22 cellular contexts compared by ENCODE assay signal in the genomic region with DNA sequence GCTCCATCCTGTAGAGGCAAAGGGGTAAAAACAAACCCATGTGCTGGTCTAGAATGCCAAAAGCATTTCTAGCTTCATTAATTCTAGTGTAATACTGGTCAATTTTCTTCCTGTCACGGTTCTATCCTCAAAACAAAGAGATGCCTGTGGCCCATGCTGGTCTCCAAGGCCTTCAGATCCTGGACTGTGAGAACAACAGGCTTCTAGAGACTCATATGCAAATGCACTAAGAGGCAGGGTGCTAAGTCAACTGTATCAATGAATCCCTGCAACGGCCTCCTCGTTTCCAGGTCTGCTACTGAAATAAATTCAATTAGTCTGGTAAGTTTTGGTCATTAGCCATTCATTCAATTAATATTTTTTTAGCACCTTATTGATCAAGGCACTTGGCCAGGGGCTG. TPM values are rescaled to one million over a fixed set of nuclear protein-coding genes. Genes with fewer than 3 reads are reported as not detected.
DNase-seq lines count a peak whose midpoint lies in the region; ATAC-seq, FAIRE-seq and TF ChIP-seq lines count a peak whose summit lies in the region.
"Had no signal": no experiment of that assay in that cellular context is flagged by ENCODE, and none has a peak within 500 bp of the region (broad histone marks: within the 10 kb centered on the region; RNA-seq: fewer than 3 reads in every experiment).

No MANE protein-coding gene starts in this region.

- no peak overlapping the region for H3K9ac ChIP-seq in GM12878 (ENCODE audit: control insufficient read depth, insufficient read depth, low read length)
- H3K9ac ChIP-seq: BLaER1 had no signal

- DNase-seq in GM12878 (ENCODE audit: low read depth, low spot score): no peak
- peak; percentile 90 for DNase-seq in pons (ENCODE audit: low spot score)
- DNase-seq in uterus: no peak
- DNase-seq in coronary artery (ENCODE audit: low spot score): no peak
- no peak for DNase-seq in D721Med (ENCODE audit: insufficient read length, low spot score)
- DNase-seq: CD8-positive, alpha-beta T cell; KBM-7; NCI-H1436; NCI-H2081; NCI-H446 treated with DMSO at 0.1 percent for 48 hours; NCI-H748 treated with DMSO at 0.1 percent for 48 hours; NK-92 treated with Interleukin-12 subunit alpha and Interleukin-12 subunit beta, amount 100 ng/mL, for 24 hours; PC-3; SIG-M5 had no signal

- BruUV-seq in GM12878 (replicated peaks; lab: Mats Ljungman, UMichigan): no TSS peak

- TF ChIP-seq EP300 in GM12878 (IDR thresholded peaks at IDR 0.05; ENCODE audit: borderline replicate concordance in 1 of 2, control insufficient read depth in 1 of 2, low read depth in 2 of 2, low read length in 2 of 2): no peak

- 0% methylated on average over 3 of the region's 3 CpGs for WGBS in GM12878 (ENCODE audit: insufficient coverage, insufficient replicate concordance, low lambda C conversion rate, missing lambda C conversion rate)

- H3K4me1 ChIP-seq in GM12878 (ENCODE audit: control insufficient read depth, insufficient read depth, low read length) (peaks cover 3% of the 10 kb centered on the region; the same call in 1 of the 2 replicates), uterus (peaks cover 0 to 5% of the 10 kb centered on the region in 2 donors)

- H3K4me3 Mint-ChIP-seq in IgD-negative memory B cell: no peak overlapping the region
- H3K4me3 Mint-ChIP-seq: CD8-positive, alpha-beta T cell had no signal

- SMC1A ChIA-PET in GM12878 (lab: Charles Lee; ENCODE audit: uncharacterized antibody, unreplicated experiment): no interaction called here

- peaks cover 9% of the 10 kb centered on the region for H3K36me3 Mint-ChIP-seq in IgD-negative memory B cell

- peaks cover 1% of the 10 kb centered on the region for H3K27me3 Mint-ChIP-seq in IgD-negative memory B cell

- H3K27me3 ChIP-seq in GM12878 (replicated peaks in 1 of 2; ENCODE audit: control insufficient read depth in 2 of 2, insufficient read depth in 2 of 2, low read length in 1 of 2) (no peaks in the 10 kb centered on the region), layer of hippocampus (ENCODE audit: control insufficient read depth, insufficient read depth, low read length) (no peaks in the 10 kb centered on the region), uterus (no peaks in the 10 kb centered on the region)
- H3K27me3 ChIP-seq: BLaER1 had no signal

- no peak overlapping the region for H3K4me2 ChIP-seq in GM12878 (ENCODE audit: control insufficient read depth, insufficient read depth)
- H3K4me2 ChIP-seq: A549 had no signal

- no peaks in the 10 kb centered on the region for H3K36me3 ChIP-seq in GM12878 (ENCODE audit: control insufficient read depth in 2 of 2, insufficient read depth in 2 of 2, low read length in 1 of 2)
- no peaks in the 10 kb centered on the region for H3K36me3 ChIP-seq in uterus

- H3K27ac ChIP-seq in GM12878 (ENCODE audit: control insufficient read depth, insufficient read depth) (no peak overlapping the region), layer of hippocampus (ENCODE audit: low read depth, low read length) (peak overlapping the region; percentile 8), uterus (no peak overlapping the region), coronary artery (no peak overlapping the region)
- H3K27ac ChIP-seq: A549, BLaER1, RWPE1 had no signal

- intact Hi-C loops in GM12878 (cut with micrococcal nuclease; ENCODE audit: unreplicated experiment): loop anchor here (10.0 kb wide), 1 partner anchor 179 kb away; a partner anchor contains a TSS
- intact Hi-C loops in uterus (cut with DNase I; ENCODE audit: low total_unique reads): no loop called here

- no peaks in the 10 kb centered on the region for H3K9me3 Mint-ChIP-seq in IgD-negative memory B cell
- H3K9me3 Mint-ChIP-seq: CD8-positive, alpha-beta T cell had no signal

- no peak overlapping the region for H2AFZ ChIP-seq in GM12878 (ENCODE audit: control insufficient read depth, low read depth, low read length)

- no peak for TF ChIP-seq POLR2A in GM12878 (IDR thresholded peaks at IDR 0.05; ENCODE audit: low read depth, low read length)
- no peak for TF ChIP-seq POLR2A in uterus (IDR thresholded peaks at IDR 0.05)

- no peaks in the 10 kb centered on the region for H3K79me2 ChIP-seq in GM12878 (ENCODE audit: control insufficient read depth, insufficient read depth, low read length)

- RAD21 ChIA-PET in GM12878 (lab: Charles Lee; ENCODE audit: unreplicated experiment): no interaction called here

- no peak for TF ChIP-seq RAD21 in GM12878 (IDR thresholded peaks at IDR 0.05; ENCODE audit: insufficient read depth, low read depth, low read length)

- CTCF ChIA-PET in GM12878 (lab: Yijun Ruan, JAX): interaction anchor here (1.2 kb wide), 1 partner anchor 15 kb away, joined by 3 read pairs; no protein-coding TSS in a partner anchor

- no peaks in the 10 kb centered on the region for H4K20me1 ChIP-seq in GM12878 (ENCODE audit: control insufficient read depth, insufficient read depth)
- H4K20me1 ChIP-seq: BLaER1 had no signal

- POLR2A ChIA-PET in GM12878 (lab: Charles Lee): interaction anchor here (0.6 kb wide), 1 partner anchor 140 kb away, joined by 3 read pairs; no protein-coding TSS in a partner anchor

- peaks cover 9 to 23% (median 21%) of the 10 kb centered on the region in 3 donors for H3K4me1 Mint-ChIP-seq in IgD-negative memory B cell

- in situ Hi-C loops in GM12878 (cut with MboI): no loop called here

- H3K4me3 ChIP-seq in GM12878 (no peak overlapping the region), uterus (no peak overlapping the region), coronary artery (no peak overlapping the region)
- H3K4me3 ChIP-seq: A549, BLaER1 had no signal

- H3K27ac Mint-ChIP-seq in IgD-negative memory B cell: peak overlapping the region in 2 of 3 donors; percentile 33 to 61
- H3K27ac Mint-ChIP-seq: CD8-positive, alpha-beta T cell had no signal

- no peak for ATAC-seq in GM12878
- ATAC-seq in HG03039 (IDR thresholded peaks at IDR 0.05; ENCODE audit: unreplicated experiment): no peak
- ATAC-seq: A549; CD8-positive, alpha-beta T cell; PC-3; SK-N-SH treated with all-trans-retinoic acid at 6 μM for 48 hours had no signal

- TF ChIP-seq CTCF in GM12878 (IDR thresholded peaks at IDR 0.05 in 2 of 3, conservative IDR thresholded peaks at IDR 0.05 in 1 of 3; ENCODE audit: control insufficient read depth in 2 of 3, extremely low read depth in 1 of 3, insufficient read depth in 1 of 3, low read depth in 3 of 3, low read length in 3 of 3): no peak
- TF ChIP-seq CTCF in uterus (IDR thresholded peaks at IDR 0.05): no peak
- TF ChIP-seq CTCF in coronary artery (IDR thresholded peaks at IDR 0.05): no peak
- TF ChIP-seq CTCF in D721Med (IDR thresholded peaks at IDR 0.05; ENCODE audit: insufficient read depth, missing control alignments): no peak

- H3K9me3 ChIP-seq in GM12878 (replicated peaks; ENCODE audit: control insufficient read depth, insufficient read depth, low read length): no peaks in the 10 kb centered on the region
- no peaks in the 10 kb centered on the region for H3K9me3 ChIP-seq in uterus
- H3K9me3 ChIP-seq: A549, BLaER1 had no signal

- FAIRE-seq in GM12878 (lab: Jason Lieb, UNC) (peak; percentile 66), D721Med (lab: Jason Lieb, UNC) (no peak)
- FAIRE-seq: A549, H1 had no signal

RNA-seq across cellular contexts. Expression of a gene that starts 4.0 kb away (rescaled TPM):
- polyA plus RNA-seq in IgD-negative memory B cell (1.9 TPM), GM12878 (2011; rRNA removed) (2.4 and 2.9 TPM in 2 replicates), GM12878 (2014; fragmentation: Illumina TruSeq; extraction: Trizol) (5.5 and 7.7 TPM in 2 replicates), GM12878 (2014; fragmentation: Nextera tagmentation; extraction: Ambion mirVana) (1 to 10 TPM; 3.0 to 3.4 TPM), GM12878 (2014; rRNA removed) (8.3 and 10.7 TPM in 2 replicates), GM12878 (2016; fragmentation: Nextera tagmentation; extraction: Ambion mirVana) (1 to 10 TPM; 7.0 to 7.1 TPM)
- total RNA-seq in GM12878 (2013; cell fraction: nucleolus; rRNA removed): 47.1 and 51.9 TPM in 2 replicates
- total RNA-seq in GM12878 (2014; rRNA removed) (7.9 and 9.5 TPM in 2 replicates), GM12878 (2014; rRNA removed; fragmentation: Illumina TruSeq; extraction: Trizol) (4.7 and 4.8 TPM in 2 replicates), GM12878 (2021) (8.6 and 8.8 TPM in 2 replicates), uterus (10 to 100 TPM in 3 of 4 donors, 1 to 10 TPM in 1; 9.7 to 63.1 (median 48.2) TPM)
- polyA plus RNA-seq in GM12878 (2011; ENCODE audit: low read depth): 11.3 TPM
- 3.2 and 3.7 TPM in 2 replicates for polyA plus RNA-seq in GM12878 (2011; cell fraction: cytosol; rRNA removed)
- polyA plus RNA-seq in GM12878 (2011; cell fraction: nucleus; rRNA removed): 8.7 and 11.1 TPM in 2 replicates
- 9.2 and 9.8 TPM in 2 replicates for polyA plus RNA-seq in GM12878 (2012)
- polyA minus RNA-seq in GM12878 (2011; rRNA and poly(A)+ RNA removed): 3.4 and 4.5 TPM in 2 replicates
- 1.2 and 3.4 TPM in 2 replicates for polyA minus RNA-seq in GM12878 (2011; cell fraction: cytosol; rRNA and poly(A)+ RNA removed)
- polyA minus RNA-seq in GM12878 (2011; cell fraction: nucleus; rRNA and poly(A)+ RNA removed): 4.1 and 5.2 TPM in 2 replicates

RNA-seq across cellular contexts. Expression of a gene that starts 9.5 kb away (rescaled TPM):
- polyA plus RNA-seq in IgD-negative memory B cell (not detected), GM12878 (2011; rRNA removed) (not detected in 2 replicates), GM12878 (2014; fragmentation: Illumina TruSeq; extraction: Trizol) (not detected in 2 replicates), GM12878 (2014; fragmentation: Nextera tagmentation; extraction: Ambion mirVana) (not detected), GM12878 (2014; rRNA removed) (not detected in 2 replicates), GM12878 (2016; fragmentation: Nextera tagmentation; extraction: Ambion mirVana) (not detected)
- not detected in 2 replicates for total RNA-seq in GM12878 (2013; cell fraction: nucleolus; rRNA removed)
- total RNA-seq in GM12878 (2014; rRNA removed) (not detected in 2 replicates), GM12878 (2014; rRNA removed; fragmentation: Illumina TruSeq; extraction: Trizol) (not detected in 2 replicates), GM12878 (2021) (0.16 and 0.21 TPM in 2 replicates), uterus (1 to 10 TPM in 3 of 4 donors, under 1 TPM in 1; 0.59 to 9.1 (median 7.4) TPM)
- not detected for polyA plus RNA-seq in GM12878 (2011; ENCODE audit: low read depth)
- not detected in 2 replicates for polyA plus RNA-seq in GM12878 (2011; cell fraction: cytosol; rRNA removed)
- not detected in 2 replicates for polyA plus RNA-seq in GM12878 (2011; cell fraction: nucleus; rRNA removed)
- not detected in 2 replicates for polyA plus RNA-seq in GM12878 (2012)
- polyA minus RNA-seq in GM12878 (2011; rRNA and poly(A)+ RNA removed): not detected in 2 replicates
- not detected in 2 replicates for polyA minus RNA-seq in GM12878 (2011; cell fraction: cytosol; rRNA and poly(A)+ RNA removed)
- polyA minus RNA-seq in GM12878 (2011; cell fraction: nucleus; rRNA and poly(A)+ RNA removed): not detected in 2 replicates

RNA-seq across cellular contexts. Expression of a gene that starts 11.1 kb away (rescaled TPM):
- polyA plus RNA-seq in IgD-negative memory B cell (not detected), GM12878 (2011; rRNA removed) (not detected in 2 replicates), GM12878 (2014; fragmentation: Illumina TruSeq; extraction: Trizol) (not detected in 2 replicates), GM12878 (2014; fragmentation: Nextera tagmentation; extraction: Ambion mirVana) (not detected), GM12878 (2014; rRNA removed) (not detected in 2 replicates), GM12878 (2016; fragmentation: Nextera tagmentation; extraction: Ambion mirVana) (not detected)
- not detected in 2 replicates for total RNA-seq in GM12878 (2013; cell fraction: nucleolus; rRNA removed)
- total RNA-seq in GM12878 (2014; rRNA removed) (not detected in 2 replicates), GM12878 (2014; rRNA removed; fragmentation: Illumina TruSeq; extraction: Trizol) (not detected in 2 replicates), GM12878 (2021) (not detected in 2 replicates), uterus (under 1 TPM in 2 of 4 donors, not detected in 2; 0.61 to 0.69 TPM)
- polyA plus RNA-seq in GM12878 (2011; ENCODE audit: low read depth): not detected
- not detected in 2 replicates for polyA plus RNA-seq in GM12878 (2011; cell fraction: cytosol; rRNA removed)
- polyA plus RNA-seq in GM12878 (2011; cell fraction: nucleus; rRNA removed): not detected in 2 replicates
- not detected in 2 replicates for polyA plus RNA-seq in GM12878 (2012)
- not detected in 2 replicates for polyA minus RNA-seq in GM12878 (2011; rRNA and poly(A)+ RNA removed)
- not detected in 2 replicates for polyA minus RNA-seq in GM12878 (2011; cell fraction: cytosol; rRNA and poly(A)+ RNA removed)
- not detected in 2 replicates for polyA minus RNA-seq in GM12878 (2011; cell fraction: nucleus; rRNA and poly(A)+ RNA removed)
- total RNA-seq: CD8-positive, alpha-beta T cell; PC-3 had no signal

RNA-seq across cellular contexts. Expression of a gene that starts 43.3 kb away (rescaled TPM):
- polyA plus RNA-seq in IgD-negative memory B cell (1.6 TPM), GM12878 (2011; rRNA removed) (1.3 and 1.5 TPM in 2 replicates), GM12878 (2014; fragmentation: Illumina TruSeq; extraction: Trizol) (0.26 TPM in 1 of 2 replicates, not detected in the other), GM12878 (2014; fragmentation: Nextera tagmentation; extraction: Ambion mirVana) (under 1 TPM; 0.64 to 0.72 TPM), GM12878 (2014; rRNA removed) (1.9 and 2.2 TPM in 2 replicates), GM12878 (2016; fragmentation: Nextera tagmentation; extraction: Ambion mirVana) (under 1 TPM; 0.48 to 0.82 TPM)
- total RNA-seq in GM12878 (2013; cell fraction: nucleolus; rRNA removed): 1.8 and 3.1 TPM in 2 replicates
- total RNA-seq in GM12878 (2014; rRNA removed) (0.33 and 1.1 TPM in 2 replicates), GM12878 (2014; rRNA removed; fragmentation: Illumina TruSeq; extraction: Trizol) (1.4 TPM in 1 of 2 replicates, not detected in the other), GM12878 (2021) (2.2 and 2.7 TPM in 2 replicates), uterus (1 to 10 TPM in 3 of 4 donors, not detected in 1; 1.9 to 8.8 (median 2.6) TPM)
- not detected for polyA plus RNA-seq in GM12878 (2011; ENCODE audit: low read depth)
- polyA plus RNA-seq in GM12878 (2011; cell fraction: cytosol; rRNA removed): 1.2 and 1.6 TPM in 2 replicates
- 16.3 and 16.6 TPM in 2 replicates for polyA plus RNA-seq in GM12878 (2011; cell fraction: nucleus; rRNA removed)
- 1.7 and 2.2 TPM in 2 replicates for polyA plus RNA-seq in GM12878 (2012)
- polyA minus RNA-seq in GM12878 (2011; rRNA and poly(A)+ RNA removed): 0.59 and 1.1 TPM in 2 replicates
- polyA minus RNA-seq in GM12878 (2011; cell fraction: cytosol; rRNA and poly(A)+ RNA removed): not detected in 2 replicates
- polyA minus RNA-seq in GM12878 (2011; cell fraction: nucleus; rRNA and poly(A)+ RNA removed): 1.5 and 2.8 TPM in 2 replicates

RNA-seq across cellular contexts. Expression of a gene that starts 57.1 kb away (rescaled TPM):
- 69.2 TPM for polyA plus RNA-seq in IgD-negative memory B cell
- total RNA-seq in GM12878 (2013; cell fraction: nucleolus; rRNA removed): 51.7 and 51.9 TPM in 2 replicates
- 35.0 and 40.4 TPM in 2 replicates for total RNA-seq in GM12878 (2014; rRNA removed)
- 53.3 and 53.4 TPM in 2 replicates for total RNA-seq in GM12878 (2014; rRNA removed; fragmentation: Illumina TruSeq; extraction: Trizol)
- total RNA-seq in GM12878 (2021): 58.4 and 60.3 TPM in 2 replicates
- polyA plus RNA-seq in GM12878 (2011; ENCODE audit: low read depth): 43.7 TPM
- polyA plus RNA-seq in GM12878 (2011; rRNA removed): 116 and 136 TPM in 2 replicates
- 109 and 126 TPM in 2 replicates for polyA plus RNA-seq in GM12878 (2011; cell fraction: cytosol; rRNA removed)
- 114 TPM in 2 replicates for polyA plus RNA-seq in GM12878 (2011; cell fraction: nucleus; rRNA removed)
- polyA plus RNA-seq in GM12878 (2012): 57.7 and 57.9 TPM in 2 replicates
- polyA plus RNA-seq in GM12878 (2014; fragmentation: Illumina TruSeq; extraction: Trizol): 67.1 and 75.7 TPM in 2 replicates
- 1 to 10 TPM; 5.7 to 8.6 TPM for polyA plus RNA-seq in GM12878 (2014; fragmentation: Nextera tagmentation; extraction: Ambion mirVana)
- polyA plus RNA-seq in GM12878 (2014; rRNA removed): 70.8 and 73.8 TPM in 2 replicates
- polyA plus RNA-seq in GM12878 (2016; fragmentation: Nextera tagmentation; extraction: Ambion mirVana): 10 to 100 TPM; 87.7 to 99.7 TPM
- polyA minus RNA-seq in GM12878 (2011; rRNA and poly(A)+ RNA removed): 116 and 120 TPM in 2 replicates
- polyA minus RNA-seq in GM12878 (2011; cell fraction: cytosol; rRNA and poly(A)+ RNA removed): 35.4 and 48.4 TPM in 2 replicates
- polyA minus RNA-seq in GM12878 (2011; cell fraction: nucleus; rRNA and poly(A)+ RNA removed): 44.1 and 62.8 TPM in 2 replicates
- 100 to 1,000 TPM in 2 of 4 donors, 10 to 100 TPM in 2; 57.6 to 148 (median 83.5) TPM for total RNA-seq in uterus
